ENCODE assay signal across 19 cellular contexts in the genomic region with DNA sequence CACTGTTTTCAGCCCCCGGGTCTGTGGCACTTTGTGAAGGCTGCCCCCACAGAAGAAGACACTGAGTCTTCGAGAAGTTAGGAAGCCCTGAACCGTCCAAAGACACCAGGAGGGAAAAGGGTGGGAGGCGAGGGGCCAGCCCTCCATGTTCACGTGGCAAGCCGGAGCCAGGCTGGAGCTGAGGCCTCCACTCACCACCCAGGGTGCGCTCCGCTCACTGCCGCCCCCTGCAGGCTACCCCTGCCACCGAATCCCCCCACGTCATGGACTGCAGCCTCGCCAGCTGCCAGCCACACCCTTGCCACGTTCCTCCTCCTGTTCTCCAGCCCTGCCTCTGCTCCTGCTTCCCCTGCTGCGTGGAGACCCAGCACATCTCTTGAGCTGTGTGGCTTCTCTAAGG. TPM values are rescaled to one million over a fixed set of nuclear protein-coding genes. Genes with fewer than 3 reads are reported as not detected.
A peak's percentile ranks its signal among the peaks of the same experiment; 100 is the strongest.
DNase-seq lines count a peak whose midpoint lies in the region; ATAC-seq and TF ChIP-seq lines count a peak whose summit lies in the region.
"Had no signal": no experiment of that assay in that cellular context is flagged by ENCODE, and none has a peak within 500 bp of the region (broad histone marks: within the 10 kb centered on the region; RNA-seq: fewer than 3 reads in every experiment).

No MANE protein-coding gene starts in this region.

- DNase-seq in activated T-cell treated with anti-CD3 and anti-CD28 coated beads, Interleukin-2, amount 50 U/mL, for 48 hours = peak; percentile 44 to 50
- DNase-seq in activated T-cell treated with anti-CD3 and anti-CD28 coated beads, Interleukin-2, amount 50 U/mL, for 1 hour = no peak
- DNase-seq in HCT116 (ENCODE audit: low read depth, low spot score) = no peak
- peak; percentile 40 for DNase-seq in RPMI8226
- peak; percentile 79 for DNase-seq in posterior vena cava (ENCODE audit: low spot score)
- DNase-seq in SHP77 treated with DMSO at 0.1 percent for 48 hours (lab: John Stamatoyannopoulos, UW) = no peak
- DNase-seq: activated CD4-positive, CD25-positive, alpha-beta regulatory T cell; body of pancreas; effector memory CD4-positive, alpha-beta T cell; NCI-H187 treated with DMSO at 0.1 percent for 48 hours; NCI-H526 treated with DMSO at 0.1 percent for 48 hours had no signal

- RAD21 ChIA-PET in HCT116 (lab: Charles Lee; ENCODE audit: low non-redundant PET in 1 of 2, low total read pairs in 2 of 2, uncharacterized antibody in 2 of 2, unreplicated experiment in 2 of 2) = no interaction called here

- BruUV-seq in HCT116 (replicated peaks; lab: Mats Ljungman, UMichigan) = no TSS peak

- H3K4me3 ChIP-seq in HCT116 (replicated peaks in 1 of 2; ENCODE audit: low read depth in 1 of 2, low read length in 2 of 2) = no peak overlapping the region
- H3K4me3 ChIP-seq: body of pancreas, SK-N-MC had no signal

- H3K27ac ChIP-seq in HCT116 (ENCODE audit: low read depth, low read length) = no peak overlapping the region
- H3K27ac ChIP-seq: body of pancreas, SK-N-MC had no signal

- intact Hi-C loops in HCT116 (cut with micrococcal nuclease) (no loop called here), posterior vena cava (cut with DNase I) (loop anchor here in 1 of 2 donors (1.0 kb wide), 1 partner anchor 24 kb away; no protein-coding TSS in a partner anchor)

- no peak for TF ChIP-seq POLR2A in HCT116 (IDR thresholded peaks at IDR 0.05; ENCODE audit: borderline replicate concordance, extremely low read depth, insufficient read depth, insufficient read length)

- no peaks in the 10 kb centered on the region for H3K9me2 ChIP-seq in HCT116 (ENCODE audit: insufficient read depth)

- no peaks in the 10 kb centered on the region for H3K79me2 ChIP-seq in HCT116 (ENCODE audit: insufficient read depth, low read length)

- no peaks in the 10 kb centered on the region for H3K9me3 ChIP-seq in HCT116 (ENCODE audit: control insufficient read depth in 1 of 2, insufficient read depth in 1 of 2, low read depth in 1 of 2, low read length in 2 of 2)

- no peaks in the 10 kb centered on the region for H3K27me3 ChIP-seq in HCT116 (ENCODE audit: insufficient read depth, low read length)
- H3K27me3 ChIP-seq: body of pancreas had no signal

- TF ChIP-seq RAD21 in HCT116 (IDR thresholded peaks at IDR 0.05; ENCODE audit: low read depth) = peak; percentile 38; the same call in 1 of the 2 replicates

- TF ChIP-seq CTCF in HCT116 (IDR thresholded peaks at IDR 0.05 in 2 of 3, conservative IDR thresholded peaks at IDR 0.05 in 1 of 3; ENCODE audit: borderline replicate concordance in 1 of 3, insufficient read depth in 1 of 3, low read depth in 2 of 3, low read length in 2 of 3) = peak; percentile 31 to 82 (median 71); a peak in 5 of 6 replicates

- H3K4me2 ChIP-seq in HCT116 (ENCODE audit: low read length) = peak overlapping the region; percentile 24; the same call in 1 of the 2 replicates

- POLR2A ChIA-PET in HCT116 (lab: Charles Lee) = no interaction called here

- peak; percentile 98 for ATAC-seq in HCT116
- ATAC-seq in GM19395 (IDR thresholded peaks at IDR 0.05; ENCODE audit: unreplicated experiment) = no peak
- no peak for ATAC-seq in GM18498 (IDR thresholded peaks at IDR 0.05; ENCODE audit: unreplicated experiment)
- ATAC-seq: body of pancreas; stimulated activated memory B cell treated with anti-CD40 and anti-IgM and Interleukin-4, amounts not matched to agents 10 μg/mL and 1 μg/mL and 100 μg/mL, for 72 hours had no signal

- peaks cover 4 to 7% of the 10 kb centered on the region in 2 experiments for H3K4me1 ChIP-seq in HCT116 (ENCODE audit: control insufficient read depth in 1 of 2, insufficient read depth in 2 of 2, low read length in 2 of 2)
- H3K4me1 ChIP-seq: body of pancreas had no signal

- H3K36me3 ChIP-seq in HCT116 (ENCODE audit: control insufficient read depth in 1 of 2, insufficient read depth in 2 of 2, low read length in 2 of 2) = no peaks in the 10 kb centered on the region

- no peak overlapping the region for H3K9ac ChIP-seq in HCT116 (ENCODE audit: low read length)

- CTCF ChIA-PET in HCT116 (lab: Charles Lee) = interaction anchor here (1.0 to 1.4 kb wide), 5 partner anchors 11 to 23 kb away, joined by 3 to 8 read pairs (median 5); no protein-coding TSS in a partner anchor

- no peaks in the 10 kb centered on the region for H4K20me1 ChIP-seq in HCT116 (ENCODE audit: insufficient read depth)

- no peak overlapping the region for H2AFZ ChIP-seq in HCT116 (ENCODE audit: low read depth, low read length, poor library complexity, severe bottlenecking)

TF ChIP-seq in HCT116, 20 proteins besides CTCF, POLR2A, EP300 and RAD21:
- TF ChIP-seq EGR1 (IDR thresholded peaks at IDR 0.05; ENCODE audit: low read depth) (no peak), CEBPB (IDR thresholded peaks at IDR 0.05; ENCODE audit: low read depth) (no peak)
- TF ChIP-seq, protein P1, sequence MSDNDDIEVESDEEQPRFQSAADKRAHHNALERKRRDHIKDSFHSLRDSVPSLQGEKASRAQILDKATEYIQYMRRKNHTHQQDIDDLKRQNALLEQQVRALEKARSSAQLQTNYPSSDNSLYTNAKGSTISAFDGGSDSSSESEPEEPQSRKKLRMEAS (IDR thresholded peaks at IDR 0.05) = 0 out of 2 replicates have a peak, but pooled peaks have one; percentile 53

RNA-seq across cellular contexts. Expression of a gene that starts 59.0 kb away (rescaled TPM):
- total RNA-seq in HCT116 (2021; ENCODE audit: unreplicated experiment) (0.32 TPM), posterior vena cava (under 1 TPM; 0.14 to 0.19 TPM)
- polyA plus RNA-seq in HCT116 (2012) = 0.11 and 0.16 TPM in 2 replicates
- total RNA-seq: activated T-helper 2 cell treated with anti-CD3 and anti-CD28 coated beads, Interferon-gamma antibody, Interleukin-2, Interleukin-4, amounts not matched to agents 10 μg/mL and 5 μg/mL and 100 μg/mL, durations not matched to agents 14 hours and 24 hours and 36 hours; body of pancreas; frontal cortex; pulmonary artery endothelial cell had no signal
- polyA plus RNA-seq: IgD-negative memory B cell had no signal

Comparison
In these comparisons a context has a peak if more than half of its experiments do, and no peak if none do; other contexts are left out.
1. DNase-seq: peak in activated T-cell treated with anti-CD3 and anti-CD28 coated beads, Interleukin-2, amount 50 U/mL, for 48 hours (2 of 2), RPMI8226 (single experiment) and posterior vena cava (single experiment); none in activated T-cell treated with anti-CD3 and anti-CD28 coated beads, Interleukin-2, amount 50 U/mL, for 1 hour (single experiment), HCT116 (single experiment) and SHP77 treated with DMSO at 0.1 percent for 48 hours (single experiment).